In genomic region chr17:50171371-50172071, GRCh38 we compare ENCODE assay signal across 23 cellular contexts. TPM values are rescaled to one million over a fixed set of nuclear protein-coding genes. Genes with fewer than 3 reads are reported as not detected.
DNase-seq lines count a peak whose midpoint lies in the region; ATAC-seq and TF ChIP-seq lines count a peak whose summit lies in the region.
"Had no signal": no experiment of that assay in that cellular context is flagged by ENCODE, and none has a peak within 500 bp of the region (broad histone marks: within the 10 kb centered on the region; RNA-seq: fewer than 3 reads in every experiment).

No MANE protein-coding gene starts in this region.

- H3K4me1 Mint-ChIP-seq in glutamatergic neuron (ENCODE audit: low read depth, unreplicated experiment) (peaks cover 31% of the 10 kb centered on the region), osteocyte (ENCODE audit: unreplicated experiment) (peaks cover 74% of the 10 kb centered on the region)

- H3K27me3 Mint-ChIP-seq in glutamatergic neuron (ENCODE audit: unreplicated experiment) (peaks cover 12% of the 10 kb centered on the region), osteocyte (ENCODE audit: unreplicated experiment) (no peaks in the 10 kb centered on the region)

- no peaks in the 10 kb centered on the region for H3K36me3 Mint-ChIP-seq in glutamatergic neuron (ENCODE audit: unreplicated experiment)
- H3K36me3 Mint-ChIP-seq in osteocyte (ENCODE audit: unreplicated experiment), result peaks cover 3% of the 10 kb centered on the region
- H3K36me3 Mint-ChIP-seq: natural killer cell had no signal

- H3K27ac Mint-ChIP-seq in glutamatergic neuron (ENCODE audit: unreplicated experiment) (peak overlapping the region; percentile 85), osteocyte (ENCODE audit: unreplicated experiment) (peak overlapping the region; percentile 98)
- H3K27ac Mint-ChIP-seq: activated CD4-positive, alpha-beta T cell treated with anti-CD3 and anti-CD28 coated beads, Interleukin-2, amount 10 ng/mL, durations not matched to agents 24 days and 14 days; activated T-helper 2 cell treated with anti-CD3 and anti-CD28 coated beads, Interferon-gamma antibody, Interleukin-2, Interleukin-4, amounts not matched to agents 10 μg/mL and 5 μg/mL and 100 μg/mL, durations not matched to agents 14 hours and 24 hours and 36 hours; natural killer cell had no signal

- intact Hi-C loops in Right ventricle myocardium superior (cut with DNase I), result no loop called here
- intact Hi-C loops in cardiac septum (cut with DNase I), result no loop called here

- no peak overlapping the region for H3K4me3 ChIP-seq in foreskin fibroblast (ENCODE audit: low read depth in 1 of 2, low read length in 2 of 2)
- H3K4me3 ChIP-seq: breast epithelium had no signal

- no peak for TF ChIP-seq CTCF in glutamatergic neuron (IDR thresholded peaks at IDR 0.05; ENCODE audit: partially characterized antibody, unreplicated experiment)
- no peak for TF ChIP-seq CTCF in osteocyte (IDR thresholded peaks at IDR 0.05)
- no peak for TF ChIP-seq CTCF in foreskin fibroblast (IDR thresholded peaks at IDR 0.05; ENCODE audit: low read depth, low read length)

- H3K9me3 Mint-ChIP-seq in glutamatergic neuron (ENCODE audit: unreplicated experiment) (peaks cover 7% of the 10 kb centered on the region), osteocyte (ENCODE audit: unreplicated experiment) (no peaks in the 10 kb centered on the region)
- H3K9me3 Mint-ChIP-seq: activated CD4-positive, alpha-beta T cell treated with anti-CD3 and anti-CD28 coated beads, Interleukin-2, amount 10 ng/mL, durations not matched to agents 24 days and 14 days; activated T-helper 2 cell treated with anti-CD3 and anti-CD28 coated beads, Interferon-gamma antibody, Interleukin-2, Interleukin-4, amounts not matched to agents 10 μg/mL and 5 μg/mL and 100 μg/mL, durations not matched to agents 14 hours and 24 hours and 36 hours; natural killer cell had no signal

- DNase-seq in Right ventricle myocardium superior (peak; percentile 51), cardiac septum (ENCODE audit: low spot score) (no peak), glutamatergic neuron (peak; percentile 5), osteocyte (ENCODE audit: extremely low spot score, unreplicated experiment) (no peak), NK-92 (lab: John Stamatoyannopoulos, UW; ENCODE audit: unreplicated experiment) (no peak), DMS79 (lab: John Stamatoyannopoulos, UW) (no peak), foreskin fibroblast (no peak)
- DNase-seq in activated CD4-positive, alpha-beta T cell treated with anti-CD3 and anti-CD28 coated beads, Interleukin-2, amount 50 U/mL, for 48 hours, result no peak
- DNase-seq: BE2C, cortex of kidney, DMS79 treated with DMSO at 0.1 percent for 48 hours, Kasumi-1, left colon, natural killer cell, NCI-H1048, NCI-H187, NCI-H748 treated with DMSO at 0.1 percent for 48 hours, SHP77 treated with DMSO at 0.1 percent for 48 hours had no signal

- peak; percentile 11 for ATAC-seq in Right ventricle myocardium superior (ENCODE audit: poor library complexity)
- ATAC-seq: left colon, natural killer cell had no signal

- H3K4me3 Mint-ChIP-seq in glutamatergic neuron (ENCODE audit: unreplicated experiment) (peak overlapping the region; percentile 49), osteocyte (ENCODE audit: unreplicated experiment) (no peak overlapping the region)
- H3K4me3 Mint-ChIP-seq: activated CD4-positive, alpha-beta T cell treated with anti-CD3 and anti-CD28 coated beads, Interleukin-2, amount 10 ng/mL, durations not matched to agents 24 days and 14 days; natural killer cell had no signal

RNA-seq across cellular contexts. Expression of gene SGCA, which starts 5.7 kb away (rescaled TPM):
- total RNA-seq in Right ventricle myocardium superior (135 TPM), cardiac septum (159 TPM), glutamatergic neuron (ENCODE audit: unreplicated experiment) (1.3 TPM), osteocyte (12.0 and 13.0 TPM in 2 replicates)
- total RNA-seq: HT1080, natural killer cell had no signal

RNA-seq across cellular contexts. Expression of gene PPP1R9B, which starts 21.0 kb away (rescaled TPM):
- total RNA-seq in Right ventricle myocardium superior (35.4 TPM), cardiac septum (46.1 TPM), glutamatergic neuron (ENCODE audit: unreplicated experiment) (74.0 TPM), osteocyte (175 and 176 TPM in 2 replicates)

RNA-seq across cellular contexts. Expression of gene COL1A1, which starts 29.9 kb away (rescaled TPM):
- 28.1 TPM for total RNA-seq in Right ventricle myocardium superior
- total RNA-seq in cardiac septum, result 142 TPM
- total RNA-seq in glutamatergic neuron (ENCODE audit: unreplicated experiment), result 10.1 TPM
- total RNA-seq in osteocyte, result 25,918 and 28,023 TPM in 2 replicates
- total RNA-seq: OCI-LY7 had no signal

RNA-seq across cellular contexts. Expression of gene SAMD14, which starts 41.6 kb away (rescaled TPM):
- total RNA-seq in Right ventricle myocardium superior (0.78 TPM), cardiac septum (4.4 TPM), glutamatergic neuron (ENCODE audit: unreplicated experiment) (95.0 TPM), osteocyte (36.1 and 36.8 TPM in 2 replicates)
- total RNA-seq: HT1080 had no signal

Comparison
In these comparisons a context has a peak if more than half of its experiments do, and no peak if none do; other contexts are left out.
1. DNase-seq: peak in Right ventricle myocardium superior (single experiment) and glutamatergic neuron (single experiment); none in cardiac septum (single experiment), osteocyte (single experiment), NK-92 (single experiment), activated CD4-positive, alpha-beta T cell treated with anti-CD3 and anti-CD28 coated beads, Interleukin-2, amount 50 U/mL, for 48 hours (0 of 2), DMS79 (single experiment) and foreskin fibroblast (0 of 2).
2. RNA of gene COL1A1, which starts 29.9 kb away (total RNA-seq): 25,918 to 28,023 TPM in osteocyte; 142 TPM in cardiac septum (single experiment), 28.1 TPM in Right ventricle myocardium superior (single experiment) and 10.1 TPM in glutamatergic neuron (single experiment); every median in the first group is over 100 times any median in the second.